Comparison of ENCODE assay signal across 33 cellular contexts in genomic region chr7:120986665-120987064, GRCh38. TPM values are rescaled to one million over a fixed set of nuclear protein-coding genes. Genes with fewer than 3 reads are reported as not detected.
"Had no signal": no experiment of that assay in that cellular context is flagged by ENCODE, and none has a peak within 500 bp of the region (broad histone marks: within the 10 kb centered on the region; RNA-seq: fewer than 3 reads in every experiment).

No MANE protein-coding gene starts in this region.

- H3K36me3 ChIP-seq: adrenal gland, esophagus squamous epithelium, gastroesophageal sphincter, WERI-Rb-1 had no signal

- H3K4me3 Mint-ChIP-seq: activated B cell treated with CpG ODN at 0.5 μM for 24 hours; activated CD8-positive, alpha-beta T cell treated with anti-CD3 and anti-CD28 coated beads for 36 hours; activated naive CD4-positive, alpha-beta T cell treated with anti-CD3 and anti-CD28 coated beads, Interleukin-2, amount 50 U/mL, for 24 hours; activated naive CD8-positive, alpha-beta T cell treated with anti-CD3 and anti-CD28 coated beads for 36 hours; activated naive CD8-positive, alpha-beta T cell treated with anti-CD3 and anti-CD28 coated beads, Interleukin-2, amount 50 U/mL, for 24 hours; activated T-cell treated with anti-CD3 and anti-CD28 coated beads, Interleukin-2, amount 50 U/mL, for 4 hours; activated T-helper 17 cell treated with anti-CD3 and anti-CD28 coated beads, Interleukin-2, amount 50 U/mL, for 72 hours; effector memory CD8-positive, alpha-beta T cell; T-helper 17 cell; T-helper 2 cell treated with Interferon-gamma antibody and Interleukin-4, amounts not matched to agents 5 μg/mL and 100 μg/mL, for 36 hours had no signal

- H3K4me3 ChIP-seq: body of pancreas, esophagus squamous epithelium had no signal

- H3K36me3 Mint-ChIP-seq: activated naive CD4-positive, alpha-beta T cell treated with anti-CD3 and anti-CD28 coated beads, Interleukin-2, amount 50 U/mL, for 24 hours; activated naive CD8-positive, alpha-beta T cell treated with anti-CD3 and anti-CD28 coated beads for 36 hours had no signal

- FAIRE-seq: colon had no signal

- H3K27me3 ChIP-seq: adrenal gland, gastroesophageal sphincter had no signal

- H3K27ac ChIP-seq: body of pancreas, WERI-Rb-1 had no signal

- DNase-seq: activated B cell treated with CpG ODN at 0.5 μM for 24 hours; activated CD4-positive, alpha-beta T cell treated with anti-CD3 and anti-CD28 coated beads for 48 hours; activated CD4-positive, alpha-beta T cell treated with anti-CD3 and anti-CD28 coated beads, Interleukin-2, amount 50 U/mL, for 1 hour; activated CD4-positive, alpha-beta T cell treated with anti-CD3 and anti-CD28 coated beads, Interleukin-2, amount 50 U/mL, for 48 hours; activated CD8-positive, alpha-beta memory T cell treated with anti-CD3 and anti-CD28 coated beads for 24 hours; activated CD8-positive, alpha-beta T cell treated with anti-CD3 and anti-CD28 coated beads for 36 hours; activated effector memory CD4-positive, alpha-beta T cell treated with Interleukin-2 at 50 U/mL for 16 hours; activated gamma-delta T cell treated with Interleukin-2 at 50 U/mL for 16 hours; activated naive CD4-positive, alpha-beta T cell treated with Interleukin-2 at 50 U/mL for 16 hours; activated naive CD8-positive, alpha-beta T cell treated with anti-CD3 and anti-CD28 coated beads for 36 hours; activated naive CD8-positive, alpha-beta T cell treated with anti-CD3 and anti-CD28 coated beads, Interleukin-2, amount 50 U/mL, for 24 hours; activated T-cell treated with anti-CD3 and anti-CD28 coated beads, Interleukin-2, amount 50 U/mL, for 4 hours; adrenal gland; amygdala; aorta; body of pancreas; caudate nucleus; cortex of kidney; dermis blood vessel endothelial cell; effector CD4-positive, alpha-beta T cell; effector memory CD8-positive, alpha-beta T cell; esophagus squamous epithelium; foreskin melanocyte; T-helper 1 cell; T-helper 17 cell; T1000; WERI-Rb-1 had no signal

- H3K9me3 ChIP-seq: adrenal gland, body of pancreas, esophagus squamous epithelium, gastroesophageal sphincter had no signal

- ATAC-seq: activated CD4-positive, CD25-positive, alpha-beta regulatory T cell treated with anti-CD3 and anti-CD28 coated beads, Interleukin-2, amount 50 U/mL, for 24 hours; activated naive CD8-positive, alpha-beta T cell treated with anti-CD3 and anti-CD28 coated beads, Interleukin-2, amount 50 U/mL, for 24 hours; activated T-cell treated with anti-CD3 and anti-CD28 coated beads, Interleukin-2, amount 50 U/mL, for 4 hours; activated T-helper 17 cell treated with anti-CD3 and anti-CD28 coated beads, Interleukin-2, amount 50 U/mL, for 72 hours; body of pancreas; effector memory CD8-positive, alpha-beta T cell; gastroesophageal sphincter; T-helper 17 cell had no signal

- H3K9me3 Mint-ChIP-seq: activated B cell treated with CpG ODN at 0.5 μM for 24 hours; activated CD8-positive, alpha-beta T cell treated with anti-CD3 and anti-CD28 coated beads for 36 hours; activated naive CD4-positive, alpha-beta T cell treated with anti-CD3 and anti-CD28 coated beads, Interleukin-2, amount 50 U/mL, for 24 hours; activated naive CD8-positive, alpha-beta T cell treated with anti-CD3 and anti-CD28 coated beads for 36 hours; activated naive CD8-positive, alpha-beta T cell treated with anti-CD3 and anti-CD28 coated beads, Interleukin-2, amount 50 U/mL, for 24 hours; activated T-cell treated with anti-CD3 and anti-CD28 coated beads, Interleukin-2, amount 50 U/mL, for 4 hours; activated T-helper 17 cell treated with anti-CD3 and anti-CD28 coated beads, Interleukin-2, amount 50 U/mL, for 72 hours; effector memory CD8-positive, alpha-beta T cell; T-helper 2 cell treated with Interferon-gamma antibody and Interleukin-4, amounts not matched to agents 5 μg/mL and 100 μg/mL, for 36 hours had no signal

- H3K27ac Mint-ChIP-seq: activated B cell treated with CpG ODN at 0.5 μM for 24 hours; activated CD8-positive, alpha-beta T cell treated with anti-CD3 and anti-CD28 coated beads for 36 hours; activated naive CD4-positive, alpha-beta T cell treated with anti-CD3 and anti-CD28 coated beads, Interleukin-2, amount 50 U/mL, for 24 hours; activated naive CD8-positive, alpha-beta T cell treated with anti-CD3 and anti-CD28 coated beads for 36 hours; activated naive CD8-positive, alpha-beta T cell treated with anti-CD3 and anti-CD28 coated beads, Interleukin-2, amount 50 U/mL, for 24 hours; activated T-helper 17 cell treated with anti-CD3 and anti-CD28 coated beads, Interleukin-2, amount 50 U/mL, for 72 hours; effector memory CD8-positive, alpha-beta T cell; T-helper 17 cell; T-helper 2 cell treated with Interferon-gamma antibody and Interleukin-4, amounts not matched to agents 5 μg/mL and 100 μg/mL, for 36 hours had no signal

RNA-seq across cellular contexts. Expression of gene CPED1, which starts 1.8 kb away (rescaled TPM):
- total RNA-seq: activated CD8-positive, alpha-beta T cell treated with anti-CD3 and anti-CD28 coated beads for 36 hours; activated naive CD8-positive, alpha-beta T cell treated with anti-CD3 and anti-CD28 coated beads for 36 hours; activated T-helper 17 cell treated with anti-CD3 and anti-CD28 coated beads, Interleukin-2, amount 50 U/mL, for 72 hours had no signal
